ENCODE assay signal across 10 cellular contexts in genomic region chr5:65034029-65034781, GRCh38.
DNase-seq lines count a peak whose midpoint lies in the region; ATAC-seq, FAIRE-seq and TF ChIP-seq lines count a peak whose summit lies in the region.
"Had no signal": no experiment of that assay in that cellular context is flagged by ENCODE, and none has a peak within 500 bp of the region (broad histone marks: within the 10 kb centered on the region; RNA-seq: fewer than 3 reads in every experiment).

No MANE protein-coding gene starts in this region.

- H3K36me3 ChIP-seq in effector memory CD4-positive, alpha-beta T cell (ENCODE audit: control insufficient read depth, insufficient read depth, low read length) = no peaks in the 10 kb centered on the region
- H3K36me3 ChIP-seq in osteoblast (ENCODE audit: insufficient read depth, low read length) = no peaks in the 10 kb centered on the region

- no peaks in the 10 kb centered on the region for H3K9me3 ChIP-seq in effector memory CD4-positive, alpha-beta T cell (ENCODE audit: control insufficient read depth, low read length)
- no peaks in the 10 kb centered on the region for H3K9me3 ChIP-seq in osteoblast (ENCODE audit: low read depth, low read length)

- peaks cover 17% of the 10 kb centered on the region for H3K4me1 ChIP-seq in effector memory CD4-positive, alpha-beta T cell (ENCODE audit: control insufficient read depth, insufficient read depth, low read length, poor library complexity, severe bottlenecking)
- H3K4me1 ChIP-seq in osteoblast (ENCODE audit: insufficient read depth, low read length) = peaks cover 24% of the 10 kb centered on the region

- H4K20me1 ChIP-seq in osteoblast (ENCODE audit: insufficient read depth, low read length) = no peaks in the 10 kb centered on the region

- no peak for ATAC-seq in GM21737 (IDR thresholded peaks at IDR 0.05; ENCODE audit: unreplicated experiment)

- H3K4me2 ChIP-seq in osteoblast (ENCODE audit: insufficient read depth, low read length) = no peak overlapping the region

- TF ChIP-seq CTCF in osteoblast (IDR thresholded peaks at IDR 0.05; ENCODE audit: extremely low read depth, low read depth, low read length) = no peak

- no peak overlapping the region for H3K4me3 ChIP-seq in effector memory CD4-positive, alpha-beta T cell (ENCODE audit: insufficient read depth, low read depth, low read length, poor library complexity, severe bottlenecking)
- no peak overlapping the region for H3K4me3 ChIP-seq in osteoblast (ENCODE audit: insufficient read depth, low read length)

- no peaks in the 10 kb centered on the region for H3K79me2 ChIP-seq in osteoblast (ENCODE audit: insufficient read depth, low read length)

- no peaks in the 10 kb centered on the region for H3K27me3 ChIP-seq in effector memory CD4-positive, alpha-beta T cell (replicated peaks; ENCODE audit: control insufficient read depth, insufficient read depth, low read length, poor library complexity, severe bottlenecking)
- no peaks in the 10 kb centered on the region for H3K27me3 ChIP-seq in osteoblast (ENCODE audit: insufficient read depth, low read length)

- peak overlapping the region; percentile 88 for H3K27ac ChIP-seq in effector memory CD4-positive, alpha-beta T cell (ENCODE audit: insufficient read depth, low read length, poor library complexity, severe bottlenecking)
- peak overlapping the region; percentile 94 for H3K27ac ChIP-seq in osteoblast (ENCODE audit: low read depth, low read length)

- DNase-seq in GM19239 (ENCODE audit: insufficient read length, low spot score) (no peak), NCI-H526 treated with DMSO at 0.1 percent for 48 hours (lab: John Stamatoyannopoulos, UW) (peak; percentile 40), osteoblast (ENCODE audit: insufficient read length, low spot score, missing footprints) (no peak), NCI-H510A treated with DMSO at 0.1 percent for 48 hours (lab: John Stamatoyannopoulos, UW) (no peak), mucosa of gallbladder (ENCODE audit: low spot score) (no peak)
- DNase-seq in effector memory CD4-positive, alpha-beta T cell = no peak
- no peak for DNase-seq in stimulated activated CD4-positive, alpha-beta T cell treated with anti-CD3 and anti-CD28 coated beads, Interleukin-4, amount 100 ng/mL, for 24 hours
- DNase-seq: activated CD4-positive, alpha-beta T cell treated with anti-CD3 and anti-CD28 coated beads for 48 hours; stimulated activated CD4-positive, alpha-beta T cell treated with anti-CD3 and anti-CD28 coated beads, Interleukin-2, amount 100 ng/mL, for 48 hours had no signal

- H2AFZ ChIP-seq in osteoblast (ENCODE audit: low read length) = no peak overlapping the region

- peak; percentile 11 for FAIRE-seq in GM19239 (lab: Jason Lieb, UNC)
